8 cellular contexts compared by ENCODE assay signal in the genomic region with DNA sequence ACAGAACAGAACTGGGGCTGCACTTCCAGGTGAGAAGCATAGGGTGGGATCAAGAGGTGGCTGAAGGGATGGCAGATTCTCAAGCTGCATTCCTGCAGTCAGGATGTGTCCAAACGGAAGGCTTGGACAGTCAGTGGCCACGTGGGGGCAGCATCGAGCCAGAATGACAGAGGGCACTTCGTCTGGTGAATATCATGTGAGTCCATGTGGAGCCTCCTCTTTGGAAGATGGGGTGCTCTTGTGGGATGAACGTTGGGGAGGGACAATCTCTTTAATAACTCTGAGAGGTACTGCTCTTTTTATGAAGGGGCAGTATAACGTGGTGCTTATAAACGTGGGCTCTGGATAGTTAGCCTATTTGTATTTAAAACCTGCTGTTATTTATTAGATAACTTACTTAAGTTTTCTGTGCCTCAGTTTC.
DNase-seq lines count a peak whose midpoint lies in the region; ATAC-seq and TF ChIP-seq lines count a peak whose summit lies in the region.

No MANE protein-coding gene starts in this region.

- H3K27me3 Mint-ChIP-seq in MCF 10A (ENCODE audit: insufficient read depth, unreplicated experiment) = peaks cover 14% of the 10 kb centered on the region

- ATAC-seq in GM18502 (IDR thresholded peaks at IDR 0.05; ENCODE audit: poor library complexity, unreplicated experiment) = peak; percentile 64
- no peak for ATAC-seq in GM21360 (IDR thresholded peaks at IDR 0.05; ENCODE audit: unreplicated experiment)

- CTCF ChIA-PET in MCF 10A (lab: Yijun Ruan, JAX) = interaction anchor here (0.6 to 19.9 kb wide), 30 partner anchors 9 to 802 kb away, joined by 3 to 464 read pairs (median 4); a partner anchor contains a TSS

- H3K4me1 Mint-ChIP-seq in MCF 10A (ENCODE audit: insufficient read depth, unreplicated experiment) = peaks cover 6% of the 10 kb centered on the region

- no peak overlapping the region for H3K4me3 Mint-ChIP-seq in MCF 10A (ENCODE audit: unreplicated experiment)

- H3K36me3 Mint-ChIP-seq in MCF 10A (ENCODE audit: insufficient read depth, unreplicated experiment) = no peaks in the 10 kb centered on the region

- DNase-seq in AG08395 (ENCODE audit: low spot score) = peak; percentile 80
- peak; percentile 66 for DNase-seq in NCI-H1694 (lab: John Stamatoyannopoulos, UW)
- peak; percentile 83 for DNase-seq in MCF 10A (ENCODE audit: unreplicated experiment)
- DNase-seq in islet precursor cell = peak; percentile 91
- DNase-seq in stimulated activated CD4-positive, alpha-beta T cell treated with anti-CD3 and anti-CD28 coated beads, Interleukin-1b, Interleukin-23, amount 100 ng/mL, for 4 hours (ENCODE audit: low read depth in 2 of 2) = peak; percentile 47 to 65

- POLR2A ChIA-PET in MCF 10A (lab: Yijun Ruan, JAX) = interaction anchor here (0.5 to 0.7 kb wide), 3 partner anchors 154 to 405 kb away, joined by 3 read pairs; no protein-coding TSS in a partner anchor

- BruUV-seq in MCF 10A (replicated peaks; lab: Mats Ljungman, UMichigan) = no TSS peak

- intact Hi-C loops in MCF 10A (cut with micrococcal nuclease) = loop anchor here (1.0 to 2.0 kb wide), 4 partner anchors 251 to 575 kb away; no protein-coding TSS in a partner anchor

- no peaks in the 10 kb centered on the region for H3K9me3 Mint-ChIP-seq in MCF 10A (ENCODE audit: unreplicated experiment)

- no peak overlapping the region for H3K27ac Mint-ChIP-seq in MCF 10A (ENCODE audit: low read depth, unreplicated experiment)

- peak; percentile 91 for TF ChIP-seq CTCF in VCaP (conservative IDR thresholded peaks at IDR 0.05)
- TF ChIP-seq CTCF in MCF 10A (IDR thresholded peaks at IDR 0.05; ENCODE audit: unreplicated experiment) = peak; percentile 89

- no peak overlapping the region for H3K27ac ChIP-seq in VCaP
